9 cellular contexts compared by ENCODE assay signal in the genomic region with DNA sequence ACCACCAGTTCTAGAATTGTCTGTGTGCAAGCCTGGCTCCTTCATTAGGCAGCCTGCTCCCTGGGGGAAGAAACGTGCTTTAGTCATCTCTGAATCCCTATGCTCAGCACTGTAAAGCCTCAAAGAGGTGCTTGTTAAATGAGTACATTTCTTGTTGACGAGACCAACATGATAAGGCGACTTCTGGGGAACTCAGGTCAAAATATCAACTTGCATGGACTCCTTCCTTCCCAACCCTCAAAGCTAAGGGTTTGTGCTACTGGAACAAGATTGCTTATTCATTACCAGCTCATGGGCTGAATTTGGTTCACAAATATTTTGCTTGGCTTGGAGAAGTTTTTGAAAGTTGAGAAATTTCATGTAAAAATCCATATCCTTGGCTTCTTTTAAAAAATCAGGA. TPM values are rescaled to one million over a fixed set of nuclear protein-coding genes. Genes with fewer than 3 reads are reported as not detected.
"Had no signal": no experiment of that assay in that cellular context is flagged by ENCODE, and none has a peak within 500 bp of the region (broad histone marks: within the 10 kb centered on the region; RNA-seq: fewer than 3 reads in every experiment).

No MANE protein-coding gene starts in this region.

- H3K9me3 ChIP-seq: HAP-1 had no signal

- FAIRE-seq: K562 had no signal

- ATAC-seq: HCT116, K562 had no signal

- H3K4me1 ChIP-seq: HAP-1 had no signal

- H2AFZ ChIP-seq: GM23248 had no signal

- DNase-seq: GM23248, GOT3, H7, HFFc6, IMR-90 had no signal

- H3K4me3 ChIP-seq: GM23248, HAP-1, K562 had no signal

- H3K36me3 ChIP-seq: HAP-1 had no signal

- H3K27ac ChIP-seq: GM23248 had no signal

RNA-seq across cellular contexts. Expression of gene KCNG1, which starts 10.6 kb away (rescaled TPM):
- total RNA-seq: HT-29 had no signal
